ENCODE assay signal across 32 cellular contexts in the genomic region with DNA sequence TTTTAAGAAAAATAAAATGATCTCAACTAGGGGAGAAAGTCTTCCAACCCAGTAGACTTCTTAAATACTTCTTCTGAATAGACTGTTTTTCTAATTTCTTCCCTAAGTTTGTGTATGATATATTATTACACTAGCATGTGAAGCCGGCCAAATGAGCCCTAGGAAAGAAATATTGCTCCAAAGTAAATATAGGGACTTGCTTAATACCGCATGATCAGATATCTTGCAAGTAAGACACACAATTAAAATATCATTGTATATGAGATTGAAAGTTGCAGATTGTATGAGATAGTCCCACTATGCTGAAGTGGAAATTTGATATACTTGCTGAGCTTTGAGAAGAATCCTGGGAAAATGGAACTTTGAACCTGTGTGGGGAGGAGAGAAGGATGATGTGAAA.
"Had no signal": no experiment of that assay in that cellular context is flagged by ENCODE, and none has a peak within 500 bp of the region (broad histone marks: within the 10 kb centered on the region; RNA-seq: fewer than 3 reads in every experiment).

No MANE protein-coding gene starts in this region.

- ATAC-seq: activated CD8-positive, alpha-beta memory T cell treated with anti-CD3 and anti-CD28 coated beads, Interleukin-2, amount 10 ng/mL, durations not matched to agents 7 days and 5 days; activated naive CD8-positive, alpha-beta T cell treated with anti-CD3 and anti-CD28 coated beads, Interleukin-2, amount 50 U/mL, for 24 hours; Right ventricle myocardium inferior; SK-N-SH treated with all-trans-retinoic acid at 6 μM for 48 hours had no signal

- H3K9me3 Mint-ChIP-seq: activated CD4-positive, alpha-beta memory T cell treated with anti-CD3 and anti-CD28 coated beads, Interleukin-2, amount 10 ng/mL, durations not matched to agents 7 days and 5 days; activated naive CD4-positive, alpha-beta T cell treated with anti-CD3 and anti-CD28 coated beads, Interleukin-2, amount 10 ng/mL, durations not matched to agents 7 days and 5 days; activated naive CD8-positive, alpha-beta T cell treated with anti-CD3 and anti-CD28 coated beads, Interleukin-2, amount 50 U/mL, for 24 hours had no signal

- H3K27ac Mint-ChIP-seq: activated CD4-positive, alpha-beta memory T cell treated with anti-CD3 and anti-CD28 coated beads, Interleukin-2, amount 10 ng/mL, durations not matched to agents 7 days and 5 days; activated CD8-positive, alpha-beta memory T cell treated with anti-CD3 and anti-CD28 coated beads, Interleukin-2, amount 10 ng/mL, durations not matched to agents 7 days and 5 days; activated naive CD4-positive, alpha-beta T cell treated with anti-CD3 and anti-CD28 coated beads, Interleukin-2, amount 10 ng/mL, durations not matched to agents 7 days and 5 days; activated naive CD8-positive, alpha-beta T cell; activated naive CD8-positive, alpha-beta T cell treated with anti-CD3 and anti-CD28 coated beads, Interleukin-2, amount 50 U/mL, for 24 hours had no signal

- H2AFZ ChIP-seq: PC-9 had no signal

- H3K36me3 Mint-ChIP-seq: activated CD8-positive, alpha-beta memory T cell treated with anti-CD3 and anti-CD28 coated beads, Interleukin-2, amount 10 ng/mL, durations not matched to agents 7 days and 5 days; activated naive CD4-positive, alpha-beta T cell treated with anti-CD3 and anti-CD28 coated beads, Interleukin-2, amount 10 ng/mL, durations not matched to agents 7 days and 5 days; activated naive CD8-positive, alpha-beta T cell had no signal

- H3K36me3 ChIP-seq: ascending aorta, cardiac muscle cell had no signal

- DNase-seq: activated CD4-positive, alpha-beta memory T cell treated with anti-CD3 and anti-CD28 coated beads, Interleukin-2, amount 10 ng/mL, durations not matched to agents 7 days and 5 days; activated CD4-positive, alpha-beta T cell treated with anti-CD3 and anti-CD28 coated beads for 1 hour; activated CD4-positive, alpha-beta T cell treated with anti-CD3 and anti-CD28 coated beads for 48 hours; activated CD4-positive, CD25-positive, alpha-beta regulatory T cell; activated CD8-positive, alpha-beta memory T cell treated with anti-CD3 and anti-CD28 coated beads for 24 hours; activated CD8-positive, alpha-beta memory T cell treated with anti-CD3 and anti-CD28 coated beads, Interleukin-2, amount 10 ng/mL, durations not matched to agents 7 days and 5 days; activated CD8-positive, alpha-beta memory T cell treated with anti-CD3 and anti-CD28 coated beads, Interleukin-2, amount 50 U/mL, for 48 hours; activated effector memory CD4-positive, alpha-beta T cell treated with Interleukin-2 at 50 U/mL for 16 hours; activated naive CD4-positive, alpha-beta T cell treated with anti-CD3 and anti-CD28 coated beads, Interleukin-2, amount 10 ng/mL, durations not matched to agents 7 days and 5 days; activated naive CD8-positive, alpha-beta T cell treated with anti-CD3 and anti-CD28 coated beads, Interleukin-2, amount 50 U/mL, for 24 hours; activated T-cell treated with anti-CD3 and anti-CD28 coated beads, Interleukin-2, amount 50 U/mL, for 48 hours; amniotic stem cell; Karpas-422; KBM-7; NCI-H1105; NCI-H1417 treated with DMSO at 0.1 percent for 48 hours; NCI-H187 treated with DMSO at 0.1 percent for 48 hours; NCI-H2081; NCI-H345; NCI-H524 treated with DMSO at 0.1 percent for 48 hours; PC-9; SIG-M5; T-helper 1 cell; T-helper 2 cell; T-helper 9 cell had no signal

- H3K27ac ChIP-seq: ascending aorta, cardiac muscle cell, PC-9, RWPE1, VCaP had no signal

- H3K4me1 Mint-ChIP-seq: activated CD4-positive, alpha-beta memory T cell treated with anti-CD3 and anti-CD28 coated beads, Interleukin-2, amount 10 ng/mL, durations not matched to agents 7 days and 5 days; activated CD8-positive, alpha-beta memory T cell treated with anti-CD3 and anti-CD28 coated beads, Interleukin-2, amount 10 ng/mL, durations not matched to agents 7 days and 5 days; activated naive CD4-positive, alpha-beta T cell treated with anti-CD3 and anti-CD28 coated beads, Interleukin-2, amount 10 ng/mL, durations not matched to agents 7 days and 5 days; activated naive CD8-positive, alpha-beta T cell treated with anti-CD3 and anti-CD28 coated beads, Interleukin-2, amount 50 U/mL, for 24 hours had no signal

- H3K9me3 ChIP-seq: ascending aorta had no signal

- H3K27me3 Mint-ChIP-seq: activated CD4-positive, alpha-beta memory T cell treated with anti-CD3 and anti-CD28 coated beads, Interleukin-2, amount 10 ng/mL, durations not matched to agents 7 days and 5 days; activated naive CD4-positive, alpha-beta T cell treated with anti-CD3 and anti-CD28 coated beads, Interleukin-2, amount 10 ng/mL, durations not matched to agents 7 days and 5 days; activated naive CD8-positive, alpha-beta T cell had no signal

- H3K4me3 ChIP-seq: ascending aorta, cardiac muscle cell, PC-9 had no signal

- H3K4me3 Mint-ChIP-seq: activated CD4-positive, alpha-beta memory T cell treated with anti-CD3 and anti-CD28 coated beads, Interleukin-2, amount 10 ng/mL, durations not matched to agents 7 days and 5 days; activated CD8-positive, alpha-beta memory T cell treated with anti-CD3 and anti-CD28 coated beads, Interleukin-2, amount 10 ng/mL, durations not matched to agents 7 days and 5 days; activated naive CD4-positive, alpha-beta T cell treated with anti-CD3 and anti-CD28 coated beads, Interleukin-2, amount 10 ng/mL, durations not matched to agents 7 days and 5 days; activated naive CD8-positive, alpha-beta T cell; activated naive CD8-positive, alpha-beta T cell treated with anti-CD3 and anti-CD28 coated beads, Interleukin-2, amount 50 U/mL, for 24 hours had no signal

- H3K27me3 ChIP-seq: ascending aorta, cardiac muscle cell had no signal

- H3K4me2 ChIP-seq: PC-9 had no signal
